ENCODE assay signal across 15 cellular contexts in the genomic region with DNA sequence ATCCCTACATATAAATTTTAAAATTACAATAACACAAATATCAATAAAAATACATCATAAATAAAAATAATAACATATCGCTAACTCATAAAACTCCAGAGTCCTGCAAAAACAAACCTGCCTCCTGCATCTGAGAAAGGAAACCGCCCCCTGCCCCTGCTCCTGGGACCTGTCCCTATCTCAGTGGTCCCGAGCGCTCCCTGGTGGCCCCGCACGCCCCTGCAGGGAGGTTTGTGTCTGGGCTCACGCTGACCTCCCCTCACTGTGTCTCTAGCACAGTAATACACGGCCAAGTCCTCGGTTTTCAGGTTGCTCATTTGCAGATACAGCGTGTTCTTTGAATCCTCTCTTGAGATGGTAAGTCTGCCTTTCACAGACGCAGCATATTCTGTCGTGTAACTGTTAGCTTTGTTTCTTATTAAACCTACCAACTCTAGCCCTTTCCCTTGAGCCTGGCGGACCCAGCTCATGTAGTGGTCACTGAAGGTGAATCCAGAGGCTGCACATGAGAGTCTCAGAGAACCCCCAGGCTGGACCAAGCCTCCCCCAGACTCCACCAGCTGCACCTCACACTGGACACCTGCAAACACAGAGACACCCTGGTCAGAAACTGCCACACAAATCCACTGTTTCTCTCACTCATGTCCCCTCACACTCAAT.
DNase-seq lines count a peak whose midpoint lies in the region; ATAC-seq and TF ChIP-seq lines count a peak whose summit lies in the region.
"Had no signal": no experiment of that assay in that cellular context is flagged by ENCODE, and none has a peak within 500 bp of the region (broad histone marks: within the 10 kb centered on the region; RNA-seq: fewer than 3 reads in every experiment).

No MANE protein-coding gene starts in this region.

- H3K4me3 ChIP-seq in left ventricle myocardium inferior (no peak overlapping the region), right atrium auricular region (no peak overlapping the region), PC-9 (no peak overlapping the region), retinal pigment epithelial cell (ENCODE audit: low read length) (no peak overlapping the region)
- H3K4me3 ChIP-seq in Jurkat, Clone E6-1 (ENCODE audit: low read length) = no peak overlapping the region
- H3K4me3 ChIP-seq: lung had no signal

- H3K36me3 ChIP-seq in left ventricle myocardium inferior = no peaks in the 10 kb centered on the region
- H3K36me3 ChIP-seq in right atrium auricular region = no peaks in the 10 kb centered on the region
- no peaks in the 10 kb centered on the region for H3K36me3 ChIP-seq in PC-9 (ENCODE audit: low read depth)
- H3K36me3 ChIP-seq: neutrophil had no signal

- POLR2A ChIA-PET in PC-9 (lab: Charles Lee; ENCODE audit: unreplicated experiment) = no interaction called here

- H3K27ac ChIP-seq in left ventricle myocardium inferior (replicated peaks) (no peak overlapping the region), right atrium auricular region (no peak overlapping the region), PC-9 (no peak overlapping the region)
- H3K27ac ChIP-seq: neutrophil had no signal

- no TSS peak for BruUV-seq in PC-9 (replicated peaks; lab: Mats Ljungman, UMichigan)

- H3K9me3 ChIP-seq in left ventricle myocardium inferior (replicated peaks) = peaks cover 6% of the 10 kb centered on the region
- H3K9me3 ChIP-seq in right atrium auricular region = no peaks in the 10 kb centered on the region
- H3K9me3 ChIP-seq in PC-9 (ENCODE audit: insufficient read depth, low read depth) = no peaks in the 10 kb centered on the region
- H3K9me3 ChIP-seq: neutrophil had no signal

- H3K79me2 ChIP-seq in PC-9 (ENCODE audit: low read depth) = no peaks in the 10 kb centered on the region

- no peak for DNase-seq in left ventricle myocardium inferior
- DNase-seq in right atrium auricular region (ENCODE audit: low spot score) = no peak
- DNase-seq in Jurkat, Clone E6-1 (ENCODE audit: low read depth, low spot score) = peak; percentile 48
- peak in 1 of 2 experiments; percentile 53 for DNase-seq in PC-9
- DNase-seq in retinal pigment epithelial cell (ENCODE audit: low read depth) = no peak
- DNase-seq in dedifferentiated amniotic fluid mesenchymal stem cell (ENCODE audit: extremely low spot score) = no peak
- no peak for DNase-seq in H4 (ENCODE audit: low spot score)
- DNase-seq: activated CD4-positive, alpha-beta T cell treated with anti-CD3 and anti-CD28 coated beads, Interleukin-2, amount 10 ng/mL, durations not matched to agents 7 days and 5 days; activated naive CD4-positive, alpha-beta T cell; NCI-H510A treated with DMSO at 0.1 percent for 48 hours; T-helper 1 cell had no signal

- intact Hi-C loops in left ventricle myocardium inferior (cut with micrococcal nuclease) (no loop called here), PC-9 (cut with micrococcal nuclease; ENCODE audit: unreplicated experiment) (no loop called here)

- H3K9me2 ChIP-seq in PC-9 (ENCODE audit: insufficient read depth) = no peaks in the 10 kb centered on the region; the same call in 1 of the 2 replicates

- CTCF ChIA-PET in PC-9 (lab: Charles Lee) = no interaction called here

- H3K4me2 ChIP-seq in PC-9 = no peak overlapping the region

- H3K4me1 ChIP-seq in left ventricle myocardium inferior = no peaks in the 10 kb centered on the region
- no peaks in the 10 kb centered on the region for H3K4me1 ChIP-seq in right atrium auricular region
- no peaks in the 10 kb centered on the region for H3K4me1 ChIP-seq in PC-9 (replicated peaks; ENCODE audit: insufficient read depth)

- TF ChIP-seq CTCF in left ventricle myocardium inferior (IDR thresholded peaks at IDR 0.05; ENCODE audit: borderline replicate concordance) = peak; percentile 12
- TF ChIP-seq CTCF in right atrium auricular region (IDR thresholded peaks at IDR 0.05) = no peak
- TF ChIP-seq CTCF in PC-9 (conservative IDR thresholded peaks at IDR 0.05) = peak; percentile 74
- peak; percentile 2 for TF ChIP-seq CTCF in retinal pigment epithelial cell (conservative IDR thresholded peaks at IDR 0.05; ENCODE audit: low read depth, low read length)

- H3K27me3 ChIP-seq in left ventricle myocardium inferior (ENCODE audit: low read depth) (no peaks in the 10 kb centered on the region), right atrium auricular region (no peaks in the 10 kb centered on the region), PC-9 (ENCODE audit: insufficient read depth, low read depth) (peaks cover 4% of the 10 kb centered on the region; the same call in 1 of the 2 replicates)
- H3K27me3 ChIP-seq: neutrophil had no signal

- ATAC-seq in GM19463 (IDR thresholded peaks at IDR 0.05; ENCODE audit: unreplicated experiment) = no peak
- ATAC-seq: esophagus mucosa had no signal

- H4K20me1 ChIP-seq in PC-9 (ENCODE audit: insufficient read depth) = no peaks in the 10 kb centered on the region

- H2AFZ ChIP-seq in PC-9 = no peak overlapping the region

- no peaks in the 10 kb centered on the region; the same call in 1 of the 2 replicates for H3F3A ChIP-seq in PC-9 (ENCODE audit: insufficient read depth, low read depth)

Comparison
In these comparisons a context has a peak if more than half of its experiments do, and no peak if none do; other contexts are left out.
1. CTCF ChIP-seq: peak in left ventricle myocardium inferior (single experiment), PC-9 (single experiment) and retinal pigment epithelial cell (single experiment); none in right atrium auricular region (0 of 2).